In the genomic region with DNA sequence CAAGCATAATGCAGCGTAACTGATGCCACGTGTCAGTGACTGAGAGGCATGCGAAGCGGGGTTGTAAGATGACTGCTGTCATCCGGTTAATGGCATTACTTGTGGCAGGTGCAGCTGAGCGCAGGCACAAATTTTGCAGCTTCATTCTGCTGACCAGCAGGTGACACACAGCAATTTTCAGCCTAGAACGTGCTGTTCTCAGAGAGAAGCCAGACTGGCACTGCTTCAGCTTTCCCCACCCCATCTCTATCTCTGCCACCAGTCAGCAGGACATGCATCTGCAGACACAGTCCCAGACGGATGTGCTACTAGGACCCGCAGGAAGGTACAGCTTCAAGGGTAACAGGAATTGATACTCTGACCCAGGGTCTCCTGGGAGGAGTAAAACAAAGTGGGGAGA, we compare ENCODE assay signal across 15 cellular contexts.
"Had no signal": no experiment of that assay in that cellular context is flagged by ENCODE, and none has a peak within 500 bp of the region (broad histone marks: within the 10 kb centered on the region; RNA-seq: fewer than 3 reads in every experiment).

No MANE protein-coding gene starts in this region.

- H3K9me3 ChIP-seq: prostate gland, right lobe of liver, spleen had no signal

- H3K36me3 ChIP-seq: prostate gland, right lobe of liver had no signal

- H3K9me3 Mint-ChIP-seq: activated naive CD4-positive, alpha-beta T cell treated with anti-CD3 and anti-CD28 coated beads, Interleukin-2, amount 10 ng/mL, durations not matched to agents 7 days and 5 days; activated T-cell treated with anti-CD3 and anti-CD28 coated beads, Interleukin-2, amount 50 U/mL, for 24 hours; natural killer cell treated with Interleukin-12 subunit alpha and Interleukin-12 subunit beta and Interleukin-15 and Interleukin-18, amount 100 ng/mL, for 72 hours; stimulated activated naive CD8-positive, alpha-beta T cell treated with anti-CD3 and anti-CD28 coated beads, Interleukin-15, amount 100 ng/mL, for 72 hours; type B pancreatic cell had no signal

- H3K36me3 Mint-ChIP-seq: activated CD8-positive, alpha-beta memory T cell treated with anti-CD3 and anti-CD28 coated beads, Interleukin-2, amount 10 ng/mL, durations not matched to agents 7 days and 5 days; activated naive CD4-positive, alpha-beta T cell treated with anti-CD3 and anti-CD28 coated beads, Interleukin-2, amount 10 ng/mL, durations not matched to agents 7 days and 5 days; natural killer cell treated with Interleukin-12 subunit alpha and Interleukin-12 subunit beta and Interleukin-15 and Interleukin-18, amount 100 ng/mL, for 72 hours; type B pancreatic cell had no signal

- ATAC-seq: activated CD8-positive, alpha-beta memory T cell treated with anti-CD3 and anti-CD28 coated beads, Interleukin-2, amount 10 ng/mL, durations not matched to agents 7 days and 5 days; left lobe of liver; natural killer cell treated with Interleukin-12 subunit alpha and Interleukin-12 subunit beta and Interleukin-15 and Interleukin-18, amount 100 ng/mL, for 72 hours; right lobe of liver; stimulated activated naive CD8-positive, alpha-beta T cell treated with anti-CD3 and anti-CD28 coated beads, Interleukin-15, amount 100 ng/mL, for 72 hours had no signal

- H3K4me3 ChIP-seq: dorsolateral prefrontal cortex, prostate gland, right lobe of liver, spleen had no signal

- H3K4me1 ChIP-seq: prostate gland, right lobe of liver, spleen had no signal

- H3K27ac ChIP-seq: prostate gland, right lobe of liver, spleen had no signal

- H3K4me3 Mint-ChIP-seq: activated CD8-positive, alpha-beta memory T cell treated with anti-CD3 and anti-CD28 coated beads, Interleukin-2, amount 10 ng/mL, durations not matched to agents 7 days and 5 days; activated naive CD4-positive, alpha-beta T cell treated with anti-CD3 and anti-CD28 coated beads, Interleukin-2, amount 10 ng/mL, durations not matched to agents 7 days and 5 days; activated T-cell treated with anti-CD3 and anti-CD28 coated beads, Interleukin-2, amount 50 U/mL, for 24 hours; natural killer cell treated with Interleukin-12 subunit alpha and Interleukin-12 subunit beta and Interleukin-15 and Interleukin-18, amount 100 ng/mL, for 72 hours; stimulated activated naive CD8-positive, alpha-beta T cell treated with anti-CD3 and anti-CD28 coated beads, Interleukin-15, amount 100 ng/mL, for 72 hours; type B pancreatic cell had no signal

- H3K27ac Mint-ChIP-seq: activated CD8-positive, alpha-beta memory T cell treated with anti-CD3 and anti-CD28 coated beads, Interleukin-2, amount 10 ng/mL, durations not matched to agents 7 days and 5 days; activated naive CD4-positive, alpha-beta T cell treated with anti-CD3 and anti-CD28 coated beads, Interleukin-2, amount 10 ng/mL, durations not matched to agents 7 days and 5 days; activated T-cell treated with anti-CD3 and anti-CD28 coated beads, Interleukin-2, amount 50 U/mL, for 24 hours; natural killer cell treated with Interleukin-12 subunit alpha and Interleukin-12 subunit beta and Interleukin-15 and Interleukin-18, amount 100 ng/mL, for 72 hours; type B pancreatic cell had no signal

- H3K4me1 Mint-ChIP-seq: activated CD8-positive, alpha-beta memory T cell treated with anti-CD3 and anti-CD28 coated beads, Interleukin-2, amount 10 ng/mL, durations not matched to agents 7 days and 5 days; activated naive CD4-positive, alpha-beta T cell treated with anti-CD3 and anti-CD28 coated beads, Interleukin-2, amount 10 ng/mL, durations not matched to agents 7 days and 5 days; stimulated activated naive CD8-positive, alpha-beta T cell treated with anti-CD3 and anti-CD28 coated beads, Interleukin-15, amount 100 ng/mL, for 72 hours had no signal

- H3K27me3 ChIP-seq: dorsolateral prefrontal cortex, right lobe of liver, spleen had no signal

- DNase-seq: activated CD4-positive, alpha-beta T cell treated with anti-CD3 and anti-CD28 coated beads, Interleukin-2, amount 50 U/mL, for 48 hours; activated CD4-positive, CD25-positive, alpha-beta regulatory T cell treated with anti-CD3 and anti-CD28 coated beads, Interleukin-2, amount 50 U/mL, for 72 hours; activated CD8-positive, alpha-beta memory T cell treated with anti-CD3 and anti-CD28 coated beads, Interleukin-2, amount 10 ng/mL, durations not matched to agents 7 days and 5 days; activated naive CD4-positive, alpha-beta T cell treated with anti-CD3 and anti-CD28 coated beads, Interleukin-2, amount 10 ng/mL, durations not matched to agents 7 days and 5 days; activated T-cell treated with anti-CD3 and anti-CD28 coated beads, Interleukin-2, amount 50 U/mL, for 24 hours; erythroblast; mammary epithelial cell; right lobe of liver; spleen; stimulated activated naive CD8-positive, alpha-beta T cell treated with anti-CD3 and anti-CD28 coated beads, Interleukin-15, amount 100 ng/mL, for 72 hours had no signal
